Comparison of ENCODE assay signal across 12 cellular contexts in the genomic region with DNA sequence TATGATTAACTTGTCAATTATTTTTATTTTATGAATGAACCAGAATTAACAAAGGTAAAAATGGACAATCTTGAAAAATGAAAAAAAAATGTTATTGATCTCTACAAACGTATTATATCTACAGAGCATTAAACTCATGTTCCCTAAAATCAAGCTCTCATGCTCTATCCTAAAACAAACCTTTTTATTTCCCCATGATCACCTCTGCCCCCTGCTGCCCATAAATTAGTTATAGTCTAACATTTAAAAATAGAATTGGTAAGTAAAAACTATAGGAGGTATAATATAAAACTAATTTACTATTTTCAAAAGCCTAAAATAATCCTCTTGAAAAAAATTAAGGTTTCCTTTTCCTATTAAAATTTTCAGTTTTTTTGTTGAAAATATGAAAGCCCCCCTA.
DNase-seq lines count a peak whose midpoint lies in the region; ATAC-seq and TF ChIP-seq lines count a peak whose summit lies in the region.
"Had no signal": no experiment of that assay in that cellular context is flagged by ENCODE, and none has a peak within 500 bp of the region (broad histone marks: within the 10 kb centered on the region; RNA-seq: fewer than 3 reads in every experiment).

No MANE protein-coding gene starts in this region.

- no peaks in the 10 kb centered on the region for H3K9me3 Mint-ChIP-seq in activated CD8-positive, alpha-beta T cell treated with anti-CD3 and anti-CD28 coated beads for 36 hours
- no peaks in the 10 kb centered on the region for H3K9me3 Mint-ChIP-seq in activated CD8-positive, alpha-beta T cell treated with anti-CD3 and anti-CD28 coated beads, Interleukin-2, amount 10 ng/mL, durations not matched to agents 7 days and 5 days (ENCODE audit: insufficient read depth)
- H3K9me3 Mint-ChIP-seq in endodermal cell = no peaks in the 10 kb centered on the region
- H3K9me3 Mint-ChIP-seq: CD4-positive, alpha-beta memory T cell had no signal

- no peak overlapping the region for H3K27ac Mint-ChIP-seq in activated CD8-positive, alpha-beta T cell treated with anti-CD3 and anti-CD28 coated beads for 36 hours
- H3K27ac Mint-ChIP-seq in activated CD8-positive, alpha-beta T cell treated with anti-CD3 and anti-CD28 coated beads, Interleukin-2, amount 10 ng/mL, durations not matched to agents 7 days and 5 days = no peak overlapping the region
- no peak overlapping the region for H3K27ac Mint-ChIP-seq in endodermal cell
- H3K27ac Mint-ChIP-seq: CD4-positive, alpha-beta memory T cell had no signal

- CTCF ChIA-PET in activated CD8-positive, alpha-beta T cell treated with anti-CD3 and anti-CD28 coated beads for 36 hours (lab: Charles Lee) = interaction anchor here (1.4 kb wide), 1 partner anchor 302 kb away, joined by 4 read pairs; no protein-coding TSS in a partner anchor
- CTCF ChIA-PET in activated CD8-positive, alpha-beta T cell treated with anti-CD3 and anti-CD28 coated beads, Interleukin-2, amount 10 ng/mL, durations not matched to agents 7 days and 5 days (lab: Charles Lee) = no interaction called here

- no peak for TF ChIP-seq CTCF in activated CD8-positive, alpha-beta T cell treated with anti-CD3 and anti-CD28 coated beads for 36 hours (IDR thresholded peaks at IDR 0.05)
- no peak for TF ChIP-seq CTCF in NB4 (IDR thresholded peaks at IDR 0.05; ENCODE audit: low read depth, low read length)
- peak; percentile 56 for TF ChIP-seq CTCF in endodermal cell (conservative IDR thresholded peaks at IDR 0.05)
- peak; percentile 19 for TF ChIP-seq CTCF in smooth muscle cell (IDR thresholded peaks at IDR 0.05; ENCODE audit: borderline replicate concordance, insufficient read depth, poor library complexity, severe bottlenecking)
- no peak for TF ChIP-seq CTCF in MM.1S (IDR thresholded peaks at IDR 0.05; ENCODE audit: low read length)

- H3K9me3 ChIP-seq in endodermal cell (ENCODE audit: control insufficient read depth, low read length) = no peaks in the 10 kb centered on the region
- no peaks in the 10 kb centered on the region for H3K9me3 ChIP-seq in smooth muscle cell (replicated peaks; ENCODE audit: low read depth)
- H3K9me3 ChIP-seq in MM.1S (replicated peaks; ENCODE audit: insufficient read depth, low read length) = no peaks in the 10 kb centered on the region
- H3K9me3 ChIP-seq: esophagus squamous epithelium had no signal

- H3K79me2 ChIP-seq in smooth muscle cell (ENCODE audit: low read depth) (no peaks in the 10 kb centered on the region), MM.1S (ENCODE audit: low read length) (no peaks in the 10 kb centered on the region)

- DNase-seq in activated CD8-positive, alpha-beta T cell treated with anti-CD3 and anti-CD28 coated beads for 36 hours = peak; percentile 10
- no peak for DNase-seq in activated CD8-positive, alpha-beta T cell treated with anti-CD3 and anti-CD28 coated beads, Interleukin-2, amount 10 ng/mL, durations not matched to agents 7 days and 5 days
- DNase-seq in NB4 (ENCODE audit: low read depth) (peak; percentile 23), endodermal cell (no peak), smooth muscle cell (lab: John Stamatoyannopoulos, UW; ENCODE audit: unreplicated experiment) (no peak), 8988T (no peak), MM.1S (no peak)
- DNase-seq: CD4-positive, alpha-beta memory T cell; esophagus squamous epithelium; NCI-H526 treated with DMSO at 0.1 percent for 48 hours; stimulated activated naive CD4-positive, alpha-beta T cell had no signal

- H3K4me3 ChIP-seq in NB4 (ENCODE audit: low read depth, low read length) = no peak overlapping the region
- no peak overlapping the region for H3K4me3 ChIP-seq in endodermal cell (ENCODE audit: low read length)
- H3K4me3 ChIP-seq in smooth muscle cell = no peak overlapping the region
- H3K4me3 ChIP-seq in MM.1S (ENCODE audit: low read length) = no peak overlapping the region
- H3K4me3 ChIP-seq: esophagus squamous epithelium had no signal

- no peak for TF ChIP-seq POLR2A in NB4 (IDR thresholded peaks at IDR 0.05; ENCODE audit: extremely low read depth, insufficient read length)

- ATAC-seq in activated CD8-positive, alpha-beta T cell treated with anti-CD3 and anti-CD28 coated beads for 36 hours = no peak
- ATAC-seq in activated CD8-positive, alpha-beta T cell treated with anti-CD3 and anti-CD28 coated beads, Interleukin-2, amount 10 ng/mL, durations not matched to agents 7 days and 5 days = no peak
- ATAC-seq in GM19324 (IDR thresholded peaks at IDR 0.05; ENCODE audit: low FRiP score, unreplicated experiment) = no peak

- intact Hi-C loops in activated CD8-positive, alpha-beta T cell treated with anti-CD3 and anti-CD28 coated beads for 36 hours (cut with micrococcal nuclease) = no loop called here

- no peak overlapping the region for H3K9ac ChIP-seq in endodermal cell (ENCODE audit: extremely low read depth, low read length, poor library complexity, severe bottlenecking)
- no peak overlapping the region for H3K9ac ChIP-seq in smooth muscle cell (ENCODE audit: low read depth)
- H3K9ac ChIP-seq in MM.1S (ENCODE audit: low read length) = no peak overlapping the region

- H2AFZ ChIP-seq in smooth muscle cell (ENCODE audit: low read depth) (no peak overlapping the region), MM.1S (ENCODE audit: low read length) (no peak overlapping the region)

- WGBS in endodermal cell (ENCODE audit: insufficient coverage in 1 of 2, insufficient read length in 1 of 2), 2 experiments = 100% methylated on average over 1 of the region's 1 CpG; no CpG with 5 or more reads in 1 of the 2 experiments
- WGBS in smooth muscle cell (ENCODE audit: low lambda C conversion rate) = 61% methylated on average over 1 of the region's 1 CpG

- H3K4me1 ChIP-seq in endodermal cell (ENCODE audit: control insufficient read depth, insufficient read depth, low read length) (no peaks in the 10 kb centered on the region), smooth muscle cell (ENCODE audit: low read depth) (no peaks in the 10 kb centered on the region), MM.1S (ENCODE audit: low read length) (no peaks in the 10 kb centered on the region)
- H3K4me1 ChIP-seq: esophagus squamous epithelium had no signal

- H3F3A ChIP-seq in smooth muscle cell (ENCODE audit: low read depth) (no peaks in the 10 kb centered on the region), MM.1S (ENCODE audit: insufficient read depth, low read length) (no peaks in the 10 kb centered on the region)

- H3K4me2 ChIP-seq in smooth muscle cell (no peak overlapping the region), MM.1S (ENCODE audit: low read depth, low read length) (no peak overlapping the region)

- H3K27me3 ChIP-seq in endodermal cell (ENCODE audit: control insufficient read depth, insufficient read depth, low read length, poor library complexity, severe bottlenecking) = no peaks in the 10 kb centered on the region
- no peaks in the 10 kb centered on the region for H3K27me3 ChIP-seq in smooth muscle cell (ENCODE audit: low read depth)
- H3K27me3 ChIP-seq in MM.1S (replicated peaks; ENCODE audit: insufficient read depth, low read length) = no peaks in the 10 kb centered on the region
- H3K27me3 ChIP-seq: esophagus squamous epithelium had no signal

- no peaks in the 10 kb centered on the region for H3K9me2 ChIP-seq in MM.1S (replicated peaks; ENCODE audit: insufficient read depth, low read length)

- no peaks in the 10 kb centered on the region for H4K20me1 ChIP-seq in smooth muscle cell (ENCODE audit: low read depth)
- H4K20me1 ChIP-seq in MM.1S (ENCODE audit: insufficient read depth, low read length) = no peaks in the 10 kb centered on the region

- H3K4me1 Mint-ChIP-seq in activated CD8-positive, alpha-beta T cell treated with anti-CD3 and anti-CD28 coated beads for 36 hours (ENCODE audit: low read depth) = no peaks in the 10 kb centered on the region
- H3K4me1 Mint-ChIP-seq in activated CD8-positive, alpha-beta T cell treated with anti-CD3 and anti-CD28 coated beads, Interleukin-2, amount 10 ng/mL, durations not matched to agents 7 days and 5 days (ENCODE audit: low read depth) = no peaks in the 10 kb centered on the region
- H3K4me1 Mint-ChIP-seq in endodermal cell = no peaks in the 10 kb centered on the region

- POLR2A ChIA-PET in activated CD8-positive, alpha-beta T cell treated with anti-CD3 and anti-CD28 coated beads for 36 hours (lab: Charles Lee) = no interaction called here
- POLR2A ChIA-PET in activated CD8-positive, alpha-beta T cell treated with anti-CD3 and anti-CD28 coated beads, Interleukin-2, amount 10 ng/mL, durations not matched to agents 7 days and 5 days (lab: Charles Lee) = no interaction called here

- H3K36me3 ChIP-seq in endodermal cell (ENCODE audit: control insufficient read depth, insufficient read depth, low read length) (no peaks in the 10 kb centered on the region), smooth muscle cell (ENCODE audit: low read depth) (no peaks in the 10 kb centered on the region), MM.1S (replicated peaks; ENCODE audit: insufficient read depth, low read length) (no peaks in the 10 kb centered on the region)
- H3K36me3 ChIP-seq: esophagus squamous epithelium had no signal

- no peaks in the 10 kb centered on the region for H3K36me3 Mint-ChIP-seq in activated CD8-positive, alpha-beta T cell treated with anti-CD3 and anti-CD28 coated beads for 36 hours (ENCODE audit: low read depth)
- no peaks in the 10 kb centered on the region for H3K36me3 Mint-ChIP-seq in activated CD8-positive, alpha-beta T cell treated with anti-CD3 and anti-CD28 coated beads, Interleukin-2, amount 10 ng/mL, durations not matched to agents 7 days and 5 days (ENCODE audit: low read depth)
- H3K36me3 Mint-ChIP-seq in endodermal cell (ENCODE audit: low read depth) = no peaks in the 10 kb centered on the region
- H3K36me3 Mint-ChIP-seq: CD4-positive, alpha-beta memory T cell had no signal

- no peak overlapping the region for H3K4me3 Mint-ChIP-seq in activated CD8-positive, alpha-beta T cell treated with anti-CD3 and anti-CD28 coated beads for 36 hours
- H3K4me3 Mint-ChIP-seq in activated CD8-positive, alpha-beta T cell treated with anti-CD3 and anti-CD28 coated beads, Interleukin-2, amount 10 ng/mL, durations not matched to agents 7 days and 5 days = no peak overlapping the region
- H3K4me3 Mint-ChIP-seq in endodermal cell = no peak overlapping the region
- H3K4me3 Mint-ChIP-seq: CD4-positive, alpha-beta memory T cell had no signal

- H3K27ac ChIP-seq in endodermal cell (ENCODE audit: low read depth, low read length) (no peak overlapping the region), smooth muscle cell (ENCODE audit: low read depth) (no peak overlapping the region), MM.1S (ENCODE audit: low read length) (no peak overlapping the region)
- H3K27ac ChIP-seq: esophagus squamous epithelium had no signal

- H3K27me3 Mint-ChIP-seq in activated CD8-positive, alpha-beta T cell treated with anti-CD3 and anti-CD28 coated beads for 36 hours = no peaks in the 10 kb centered on the region
- no peaks in the 10 kb centered on the region for H3K27me3 Mint-ChIP-seq in activated CD8-positive, alpha-beta T cell treated with anti-CD3 and anti-CD28 coated beads, Interleukin-2, amount 10 ng/mL, durations not matched to agents 7 days and 5 days (ENCODE audit: low read depth)
- peaks cover 2% of the 10 kb centered on the region for H3K27me3 Mint-ChIP-seq in endodermal cell (ENCODE audit: insufficient read depth)
- H3K27me3 Mint-ChIP-seq: CD4-positive, alpha-beta memory T cell had no signal

Comparison
In these comparisons a context has a peak if more than half of its experiments do, and no peak if none do; other contexts are left out.
1. DNase-seq: peak in activated CD8-positive, alpha-beta T cell treated with anti-CD3 and anti-CD28 coated beads for 36 hours (single experiment) and NB4 (single experiment); none in activated CD8-positive, alpha-beta T cell treated with anti-CD3 and anti-CD28 coated beads, Interleukin-2, amount 10 ng/mL, durations not matched to agents 7 days and 5 days (single experiment), endodermal cell (single experiment), smooth muscle cell (single experiment), 8988T (single experiment) and MM.1S (single experiment).
2. CTCF ChIP-seq: peak in endodermal cell (single experiment) and smooth muscle cell (single experiment); none in activated CD8-positive, alpha-beta T cell treated with anti-CD3 and anti-CD28 coated beads for 36 hours (single experiment), NB4 (single experiment) and MM.1S (single experiment).